In the genomic region with DNA sequence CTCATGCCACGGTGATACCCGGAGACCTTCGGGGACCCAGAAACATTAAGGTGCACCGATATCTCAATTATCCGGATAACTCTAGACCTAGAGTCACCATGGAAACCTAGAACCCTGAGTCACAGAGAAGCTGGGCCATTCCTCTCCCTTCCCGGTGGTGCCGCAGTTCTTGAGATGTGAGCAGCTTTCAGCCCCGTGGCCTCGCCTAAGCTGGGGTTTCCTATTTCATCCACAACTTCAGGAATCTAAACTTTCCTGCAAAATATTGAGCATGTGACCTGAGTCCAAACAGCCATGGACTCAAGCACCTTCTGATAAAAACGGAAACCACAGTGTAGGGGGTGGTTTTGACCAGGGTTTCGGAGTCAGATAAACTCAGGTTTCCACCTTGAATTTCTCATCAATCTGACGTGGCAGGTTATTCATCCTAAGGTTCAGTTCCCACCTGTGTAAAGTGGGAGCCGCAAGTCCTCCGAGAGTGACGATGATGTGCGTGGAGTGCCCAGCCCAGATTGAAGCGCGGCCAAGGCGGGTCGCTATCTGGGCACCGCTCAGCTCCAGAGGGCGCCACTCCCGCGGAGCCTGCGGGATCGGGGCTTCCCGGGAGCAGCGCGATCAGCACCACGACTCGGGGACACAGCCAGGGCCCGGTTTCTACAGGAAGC, we compare ENCODE assay signal across 8 cellular contexts. TPM values are rescaled to one million over a fixed set of nuclear protein-coding genes. Genes with fewer than 3 reads are reported as not detected.
DNase-seq lines count a peak whose midpoint lies in the region; ATAC-seq and TF ChIP-seq lines count a peak whose summit lies in the region.

No MANE protein-coding gene starts in this region.

- in situ Hi-C loops in KBM-7 (cut with MboI; ENCODE audit: low pct_unique_long_range_greater_than_20kb, low sequenced_read_pairs): no loop called here

- H3K4me3 ChIP-seq in BJ (ENCODE audit: low read depth, low read length) (peak overlapping the region; percentile 89), LNCaP clone FGC (ENCODE audit: low read depth, low read length) (peak overlapping the region; percentile 72), choroid plexus epithelial cell (ENCODE audit: low read depth, low read length) (peak overlapping the region; percentile 86)

- POLR2A ChIA-PET in BJ (lab: Charles Lee): no interaction called here

- H3K27me3 ChIP-seq in BJ (ENCODE audit: control insufficient read depth, insufficient read depth, low read length): no peaks in the 10 kb centered on the region

- DNase-seq in BJ (ENCODE audit: low read depth) (no peak), LNCaP clone FGC (ENCODE audit: low read depth) (no peak), T-helper 9 cell (peak; percentile 11), choroid plexus epithelial cell (ENCODE audit: low read depth) (peak; percentile 73), left colon (peak; percentile 79 to 87), KBM-7 (no peak)
- DNase-seq in stimulated activated CD4-positive, alpha-beta T cell treated with anti-CD3 and anti-CD28 coated beads, Interleukin-1b, Interleukin-23, amount 100 ng/mL, for 4 hours (ENCODE audit: low read depth in 2 of 2): peak; percentile 12 to 29

- ATAC-seq in GM19395 (IDR thresholded peaks at IDR 0.05; ENCODE audit: unreplicated experiment) (peak; percentile 13), left colon (peak; percentile 59)

- TF ChIP-seq CTCF in BJ (IDR thresholded peaks at IDR 0.05; ENCODE audit: insufficient read depth, low read depth, low read length): peak; percentile 61
- TF ChIP-seq CTCF in LNCaP clone FGC (IDR thresholded peaks at IDR 0.05; ENCODE audit: control insufficient read depth, extremely low read depth, insufficient read depth): peak; percentile 75
- TF ChIP-seq CTCF in choroid plexus epithelial cell (conservative IDR thresholded peaks at IDR 0.05; ENCODE audit: low read depth, low read length): peak; percentile 55

- CTCF ChIA-PET in BJ (lab: Yijun Ruan, JAX): interaction anchor here (1.4 kb wide), 2 partner anchors 13 to 117 kb away, joined by 4 to 5 read pairs; no protein-coding TSS in a partner anchor

- intact Hi-C loops in left colon (cut with DNase I, micrococcal nuclease): loop anchor here in 1 of 2 donors (5.0 kb wide), 1 partner anchor 323 kb away; no protein-coding TSS in a partner anchor

- H3K36me3 ChIP-seq in BJ (ENCODE audit: control insufficient read depth, insufficient read depth, low read length): 0 out of 2 replicates have a peak, but pooled peaks cover 3% of the 10 kb centered on the region

RNA-seq across cellular contexts. Expression of gene ETS2, which starts 1.0 kb away (rescaled TPM):
- 14.1 and 18.8 TPM in 2 replicates for polyA plus RNA-seq in BJ (2011; rRNA removed)
- 11.4 and 15.7 TPM in 2 replicates for polyA minus RNA-seq in BJ (2011; rRNA and poly(A)+ RNA removed)
- total RNA-seq in left colon: 100 to 1,000 TPM; 158 to 274 TPM

Comparison
In these comparisons a context has a peak if more than half of its experiments do, and no peak if none do; other contexts are left out.
1. DNase-seq: peak in T-helper 9 cell (single experiment), choroid plexus epithelial cell (single experiment), left colon (2 of 2) and stimulated activated CD4-positive, alpha-beta T cell treated with anti-CD3 and anti-CD28 coated beads, Interleukin-1b, Interleukin-23, amount 100 ng/mL, for 4 hours (2 of 2); none in BJ (single experiment), LNCaP clone FGC (single experiment) and KBM-7 (single experiment).
2. Peak in every context shown above with its lines, with median percentiles within 50 percentile points of each other: H3K4me3 ChIP-seq and CTCF ChIP-seq.